1 cellular context compared by ENCODE assay signal in genomic region chr12:92143280-92143679, GRCh38.
TF ChIP-seq lines count a peak whose summit lies in the region.

No MANE protein-coding gene starts in this region.

TF ChIP-seq in GM23338, 12 proteins besides CTCF, POLR2A, EP300 and RAD21 (continued from another document):
- TF ChIP-seq ZNF462 (CRISPR knock-in tag; IDR thresholded peaks at IDR 0.05) (no peak), JUNB (IDR thresholded peaks at IDR 0.05; ENCODE audit: unreplicated experiment) (no peak), EZH2 (IDR thresholded peaks at IDR 0.05; ENCODE audit: low read depth, unreplicated experiment) (no peak), ZNF114 (CRISPR knock-in tag; IDR thresholded peaks at IDR 0.05) (no peak), NANOG (IDR thresholded peaks at IDR 0.05; ENCODE audit: borderline replicate concordance) (no peak), POLR2AphosphoS5 (IDR thresholded peaks at IDR 0.05; ENCODE audit: low read depth) (no peak), CREB1 (CRISPR knock-in tag; IDR thresholded peaks at IDR 0.05; ENCODE audit: low read depth) (no peak)
